9 cellular contexts compared by ENCODE assay signal in the genomic region with DNA sequence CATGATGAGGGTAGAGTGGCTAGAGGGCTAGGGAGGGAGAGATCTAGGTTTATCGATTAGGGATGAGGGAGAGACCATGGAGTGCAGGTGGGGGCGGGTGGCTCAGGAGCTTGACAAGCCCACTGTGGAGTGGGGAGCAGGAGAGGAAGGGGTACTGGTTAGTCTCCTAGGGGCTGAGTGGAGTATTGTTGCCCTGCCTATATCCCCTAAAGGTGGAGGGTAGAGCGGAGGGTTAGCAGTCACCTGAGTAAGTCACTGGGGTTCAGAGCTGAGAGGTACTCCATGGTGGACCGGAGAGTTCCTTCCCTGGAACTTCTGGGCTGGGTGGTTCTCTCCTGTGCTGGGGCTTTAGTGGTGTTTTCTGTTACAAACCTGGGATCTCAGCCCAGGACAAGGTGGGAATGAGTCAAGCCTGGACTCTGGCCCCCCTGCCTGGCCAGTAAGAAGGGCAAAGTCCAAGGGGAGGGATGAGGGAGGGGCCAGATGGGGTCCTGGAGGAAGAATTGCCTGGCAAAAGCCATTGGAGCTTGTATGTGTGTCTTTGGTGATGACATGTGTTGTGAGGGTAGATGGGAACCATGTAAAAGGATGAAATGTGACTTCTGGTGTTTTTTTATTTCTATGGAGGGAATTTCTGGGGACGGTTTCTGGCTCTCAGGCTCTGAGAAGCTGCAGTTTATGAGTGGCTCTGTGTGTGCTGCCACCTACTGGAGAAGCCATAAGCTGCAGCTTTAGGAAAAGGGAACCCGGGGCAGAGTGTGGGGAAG. TPM values are rescaled to one million over a fixed set of nuclear protein-coding genes. Genes with fewer than 3 reads are reported as not detected.
A peak's percentile ranks its signal among the peaks of the same experiment; 100 is the strongest.
DNase-seq lines count a peak whose midpoint lies in the region; ATAC-seq, FAIRE-seq and TF ChIP-seq lines count a peak whose summit lies in the region.
"Had no signal": no experiment of that assay in that cellular context is flagged by ENCODE, and none has a peak within 500 bp of the region (broad histone marks: within the 10 kb centered on the region; RNA-seq: fewer than 3 reads in every experiment).

Gene CIDEB (minus strand): TSS at position 403 of the 767 bp plus-strand sequence. CDS start 119 bp downstream, at position 284.

- no peak for FAIRE-seq in HTR-8/SVneo (lab: Jason Lieb, UNC)
- FAIRE-seq: endometrium had no signal

- peak; percentile 98 for TF ChIP-seq CTCF in fibroblast of pulmonary artery (IDR thresholded peaks at IDR 0.05; ENCODE audit: low read length, missing control alignments)

- no peak within 1 kb of the TSS for H3K4me3 ChIP-seq in fibroblast of pulmonary artery (replicated peaks; ENCODE audit: low read depth, low read length)

- no peak for ATAC-seq in GM18519 (IDR thresholded peaks at IDR 0.05; ENCODE audit: low FRiP score, unreplicated experiment)
- no peak for ATAC-seq in GM18511 (IDR thresholded peaks at IDR 0.05; ENCODE audit: unreplicated experiment)

- peak; percentile 64 for DNase-seq in Daoy (ENCODE audit: low read depth)
- peak; percentile 62 for DNase-seq in HTR-8/SVneo (ENCODE audit: insufficient read length, low spot score)
- DNase-seq in RPMI8226 = peak; percentile 50
- peak in 3 of 4 experiments; percentile 12 to 38 (median 15) for DNase-seq in activated naive CD4-positive, alpha-beta T cell (lab: John Stamatoyannopoulos, UW)
- peak; percentile 66 for DNase-seq in fibroblast of pulmonary artery (ENCODE audit: low read depth)
- peak in 32 of 56 donors; percentile 2 to 79 (median 22) for DNase-seq in nucleus accumbens (lab: John Stamatoyannopoulos, UW)

RNA-seq across cellular contexts. Expression of gene CIDEB, which starts in this region (rescaled TPM):
- 0.06 TPM in 1 of 2 replicates, not detected in the other for total RNA-seq in Daoy (2014; rRNA removed; shearing (Covaris generic))

Comparison
In these comparisons a context has a peak if more than half of its experiments do, and no peak if none do; other contexts are left out.
1. Peak in DNase-seq in Daoy; RNA of the gene not detected or under 1 TPM.
2. DNase-seq: peak in every context shown above with its lines; median percentile 66 in fibroblast of pulmonary artery; 64 in Daoy; 62 in HTR-8/SVneo; 50 in RPMI8226; 22 in nucleus accumbens; 15 in activated naive CD4-positive, alpha-beta T cell.